8 cellular contexts compared by ENCODE assay signal in genomic region chr12:4270670-4271432, GRCh38. TPM values are rescaled to one million over a fixed set of nuclear protein-coding genes. Genes with fewer than 3 reads are reported as not detected.
DNase-seq lines count a peak whose midpoint lies in the region; ATAC-seq and TF ChIP-seq lines count a peak whose summit lies in the region.

No MANE protein-coding gene starts in this region.

- intact Hi-C loops in ascending aorta (cut with DNase I) = loop anchor here (5.0 to 10.0 kb wide), 4 partner anchors 969 to 1376 kb away; partner anchors contain the start of genes NTF3, TSPAN9 and TULP3

- H3K79me2 ChIP-seq in OCI-LY1 (ENCODE audit: insufficient read depth, low read length) = no peaks in the 10 kb centered on the region

- H3K27me3 ChIP-seq in OCI-LY1 (ENCODE audit: insufficient read depth, low read length) (peaks cover 12% of the 10 kb centered on the region), ascending aorta (no peaks in the 10 kb centered on the region)

- peak overlapping the region; percentile 44; the same call in 1 of the 2 replicates for H3K4me2 ChIP-seq in OCI-LY1 (ENCODE audit: low read length)

- H3F3A ChIP-seq in OCI-LY1 (ENCODE audit: insufficient read depth, low read length) = no peaks in the 10 kb centered on the region

- ATAC-seq in GM19467 (IDR thresholded peaks at IDR 0.05; ENCODE audit: unreplicated experiment) = no peak

- TF ChIP-seq CTCF in OCI-LY1 (IDR thresholded peaks at IDR 0.05; ENCODE audit: low read length) = no peak
- TF ChIP-seq CTCF in ascending aorta (IDR thresholded peaks at IDR 0.05) = no peak

- H3K9ac ChIP-seq in OCI-LY1 (ENCODE audit: low read length) = no peak overlapping the region

- no peaks in the 10 kb centered on the region for H4K20me1 ChIP-seq in OCI-LY1 (ENCODE audit: insufficient read depth, low read length)

- no peak overlapping the region for H2AFZ ChIP-seq in OCI-LY1 (ENCODE audit: low read length)

- in situ Hi-C loops in G401 (cut with HindIII; ENCODE audit: low sequenced_read_pairs) = loop anchor here (25.0 kb wide), 1 partner anchor 234 kb away; no protein-coding TSS in a partner anchor

- H3K9me3 ChIP-seq in OCI-LY1 (ENCODE audit: low read length) = no peaks in the 10 kb centered on the region
- H3K9me3 ChIP-seq in ascending aorta = no peaks in the 10 kb centered on the region
- peaks cover 4% of the 10 kb centered on the region for H3K9me3 ChIP-seq in iPS-18c (ENCODE audit: control insufficient read depth, insufficient read depth, low read length)

- H3K4me1 ChIP-seq in OCI-LY1 (ENCODE audit: insufficient read depth, low read length, severe bottlenecking) = peaks cover 25% of the 10 kb centered on the region
- H3K4me1 ChIP-seq in ascending aorta = peaks cover 6 to 27% of the 10 kb centered on the region in 2 donors

- H3K4me3 ChIP-seq in OCI-LY1 (ENCODE audit: low read depth, low read length, poor library complexity, severe bottlenecking) = peak overlapping the region; percentile 17
- H3K4me3 ChIP-seq in ascending aorta = peak overlapping the region; percentile 78 to 87
- H3K4me3 ChIP-seq in iPS-18c (ENCODE audit: insufficient read depth, low read depth, low read length) = peak overlapping the region; percentile 61
- peak overlapping the region; percentile 37 to 76 (median 59) for H3K4me3 ChIP-seq in skin epidermis

- H3K27ac ChIP-seq in OCI-LY1 (ENCODE audit: low read depth, low read length, poor library complexity, severe bottlenecking) = no peak overlapping the region
- H3K27ac ChIP-seq in ascending aorta = peak overlapping the region; percentile 58 to 89
- H3K27ac ChIP-seq in skin epidermis = peak overlapping the region; percentile 45 to 96 (median 83)

- no peaks in the 10 kb centered on the region for H3K36me3 ChIP-seq in OCI-LY1 (ENCODE audit: insufficient read depth, low read length)
- no peaks in the 10 kb centered on the region for H3K36me3 ChIP-seq in ascending aorta

- DNase-seq in G401 (ENCODE audit: low spot score) (peak; percentile 19), ascending aorta (ENCODE audit: low spot score in 2 of 2) (peak in 1 of 2 donors; percentile 83), COR-L47 (lab: John Stamatoyannopoulos, UW) (no peak), AG20443 (ENCODE audit: low spot score) (no peak)

- H3K9me2 ChIP-seq in OCI-LY1 (ENCODE audit: low read depth, low read length) = no peaks in the 10 kb centered on the region

RNA-seq across cellular contexts. Expression of gene CCND2, which starts 2.7 kb away (rescaled TPM):
- total RNA-seq in G401 (2014; rRNA removed; shearing (Covaris generic)) = 88.7 and 110 TPM in 2 replicates
- total RNA-seq in ascending aorta = 150 TPM

RNA-seq across cellular contexts. Expression of gene TIGAR, which starts 50.2 kb away (rescaled TPM):
- total RNA-seq in G401 (2014; rRNA removed; shearing (Covaris generic)) = 19.7 and 25.5 TPM in 2 replicates
- total RNA-seq in ascending aorta = 4.4 TPM

Comparison
In these comparisons a context has a peak if more than half of its experiments do, and no peak if none do; other contexts are left out.
1. H3K4me3 ChIP-seq: peak in every context shown above with its lines; median percentile 82 in ascending aorta; 61 in iPS-18c; 59 in skin epidermis; 17 in OCI-LY1.